ENCODE assay signal across 8 cellular contexts in genomic region chr12:51678086-51678724, GRCh38.
DNase-seq lines count a peak whose midpoint lies in the region; ATAC-seq and TF ChIP-seq lines count a peak whose summit lies in the region.

No MANE protein-coding gene starts in this region.

- H3K9me3 ChIP-seq in SJCRH30 (replicated peaks) (no peaks in the 10 kb centered on the region), mesenchymal stem cell (ENCODE audit: control insufficient read depth, low read length) (no peaks in the 10 kb centered on the region)

- H2AK5ac ChIP-seq in mesenchymal stem cell (ENCODE audit: low read length, severe bottlenecking): no peak overlapping the region

- H3K4me3 ChIP-seq in SJCRH30: no peak overlapping the region
- peak overlapping the region in 12 of 59 donors; percentile 3 to 52 (median 20) for H3K4me3 ChIP-seq in dorsolateral prefrontal cortex
- H3K4me3 ChIP-seq in mesenchymal stem cell (ENCODE audit: insufficient read depth in 1 of 2, low read depth in 1 of 2, low read length in 2 of 2): no peak overlapping the region

- H2BK120ac ChIP-seq in mesenchymal stem cell (ENCODE audit: low read depth, low read length): no peak overlapping the region

- no peaks in the 10 kb centered on the region for H3K79me1 ChIP-seq in mesenchymal stem cell (replicated peaks; ENCODE audit: low read length, poor library complexity, severe bottlenecking)

- H2AFZ ChIP-seq in mesenchymal stem cell (ENCODE audit: low read depth, low read length): no peak overlapping the region

- H2BK15ac ChIP-seq in mesenchymal stem cell (ENCODE audit: low read depth, poor library complexity, severe bottlenecking): no peak overlapping the region

- DNase-seq in NCI-H510A treated with DMSO at 0.1 percent for 48 hours (lab: John Stamatoyannopoulos, UW): peak; percentile 58
- no peak for DNase-seq in NCI-H510A (lab: John Stamatoyannopoulos, UW)
- peak; percentile 30 to 68 for DNase-seq in SJCRH30
- DNase-seq in dorsolateral prefrontal cortex: peak in 2 of 10 donors; percentile 28 to 31
- DNase-seq in mesenchymal stem cell: peak; percentile 66

- H3K4me2 ChIP-seq in mesenchymal stem cell (ENCODE audit: low read length, poor library complexity, severe bottlenecking): no peak overlapping the region

- no peak overlapping the region for H3K14ac ChIP-seq in mesenchymal stem cell (ENCODE audit: low read length in 2 of 2)

- H3K36me3 ChIP-seq in SJCRH30 (no peaks in the 10 kb centered on the region), mesenchymal stem cell (ENCODE audit: control insufficient read depth in 1 of 2, insufficient read depth in 2 of 2, low read depth in 1 of 2, low read length in 2 of 2) (no peaks in the 10 kb centered on the region)

- no peak overlapping the region for H2BK5ac ChIP-seq in mesenchymal stem cell (ENCODE audit: low read depth, low read length, poor library complexity, severe bottlenecking)

- intact Hi-C loops in dorsolateral prefrontal cortex (cut with DNase I): loop anchor here in 1 of 2 donors (5.0 kb wide), 2 partner anchors 139 to 256 kb away; partner anchors contain the start of gene SLC4A8

- TF ChIP-seq CTCF in LNCAP (IDR thresholded peaks at IDR 0.05) (peak; percentile 72), dorsolateral prefrontal cortex (IDR thresholded peaks at IDR 0.05 in 54 of 56, conservative IDR thresholded peaks at IDR 0.05 in 2 of 56; ENCODE audit: low read depth in 1 of 56, partially characterized antibody in 56 of 56) (peak in 54 of 56 donors; percentile 16 to 75 (median 60))

- 84% methylated on average over 3 of the region's 5 CpGs for WGBS in mesenchymal stem cell

- H3K27ac ChIP-seq in SJCRH30 (no peak overlapping the region), dorsolateral prefrontal cortex (peak overlapping the region in 2 of 59 donors; percentile 11 to 35), mesenchymal stem cell (ENCODE audit: low read length, poor library complexity, severe bottlenecking) (no peak overlapping the region)

- H4K91ac ChIP-seq in mesenchymal stem cell (ENCODE audit: low read length): no peak overlapping the region

- ATAC-seq in GM19463 (IDR thresholded peaks at IDR 0.05; ENCODE audit: unreplicated experiment) (no peak), HG02623 (IDR thresholded peaks at IDR 0.05; ENCODE audit: unreplicated experiment) (no peak)

- H4K8ac ChIP-seq in mesenchymal stem cell (ENCODE audit: low read length): no peak overlapping the region

- H3K27me3 ChIP-seq in SJCRH30 (peaks cover 14% of the 10 kb centered on the region), dorsolateral prefrontal cortex (no peaks in the 10 kb centered on the region), mesenchymal stem cell (ENCODE audit: control insufficient read depth in 1 of 2, insufficient read depth in 1 of 2, low read length in 2 of 2) (peaks cover 0 to 21% of the 10 kb centered on the region in 2 experiments)

- H3K18ac ChIP-seq in mesenchymal stem cell (ENCODE audit: low read depth in 1 of 2, low read length in 2 of 2): no peak overlapping the region

- no peak overlapping the region for H2BK12ac ChIP-seq in mesenchymal stem cell (ENCODE audit: low read length in 2 of 2)

- no peak overlapping the region for H3K23ac ChIP-seq in mesenchymal stem cell (ENCODE audit: low read length in 2 of 2)

- no peak overlapping the region for H3K4ac ChIP-seq in mesenchymal stem cell (ENCODE audit: low read depth in 1 of 2, low read length in 2 of 2)

- H3K4me1 ChIP-seq in SJCRH30 (no peaks in the 10 kb centered on the region), mesenchymal stem cell (ENCODE audit: control insufficient read depth, insufficient read depth, low read depth, low read length) (no peaks in the 10 kb centered on the region)

- H3K9ac ChIP-seq in mesenchymal stem cell (ENCODE audit: low read length): no peak overlapping the region
